In genomic region chr6:148887181-148887580, GRCh38 we compare ENCODE assay signal across 1 cellular context.
TF ChIP-seq lines count a peak whose summit lies in the region.

No MANE protein-coding gene starts in this region.

TF ChIP-seq in IMR-90, 13 proteins besides CTCF, POLR2A, EP300 and RAD21 (continued from another document):
- TF ChIP-seq ELK1 (IDR thresholded peaks at IDR 0.05; ENCODE audit: borderline replicate concordance, low read depth, low read length) (no peak), CHD1 (IDR thresholded peaks at IDR 0.05; ENCODE audit: low read depth, low read length) (no peak), USF2 (IDR thresholded peaks at IDR 0.05; ENCODE audit: low read depth, low read length) (no peak)
TF ChIP-seq in IMR-90: peak in this region for 0.
